In the genomic region with DNA sequence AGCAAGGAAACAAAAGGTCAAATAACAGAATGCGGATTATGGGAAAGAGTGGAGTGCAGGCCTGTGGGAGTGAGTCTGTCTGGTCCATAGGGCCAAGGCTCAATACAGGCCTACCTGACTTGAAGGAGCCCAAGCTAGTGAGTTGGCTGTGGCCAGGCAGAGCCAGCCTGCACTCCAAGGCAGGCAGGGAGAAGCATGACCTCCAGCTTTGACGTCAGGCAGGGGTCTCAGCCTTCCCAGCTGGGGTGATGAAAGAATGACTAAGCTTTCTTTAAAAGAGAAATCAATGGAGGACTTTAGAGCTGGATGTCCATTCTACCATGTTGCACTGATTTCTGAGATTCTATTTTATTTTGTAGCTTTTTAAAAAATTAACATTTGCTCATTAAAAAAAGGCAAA, we compare ENCODE assay signal across 16 cellular contexts.
DNase-seq lines count a peak whose midpoint lies in the region; ATAC-seq and TF ChIP-seq lines count a peak whose summit lies in the region.
"Had no signal": no experiment of that assay in that cellular context is flagged by ENCODE, and none has a peak within 500 bp of the region (broad histone marks: within the 10 kb centered on the region; RNA-seq: fewer than 3 reads in every experiment).

No MANE protein-coding gene starts in this region.

- no peak overlapping the region for H3K4me2 ChIP-seq in hepatocyte

- H3K27ac ChIP-seq in hepatocyte (peak overlapping the region; percentile 72), sigmoid colon (peak overlapping the region; percentile 31 to 74 (median 60))

- ATAC-seq in HG02588 (IDR thresholded peaks at IDR 0.05; ENCODE audit: unreplicated experiment), result no peak
- ATAC-seq: GM12878, Panc1, Right ventricle myocardium inferior had no signal

- WGBS in hepatocyte (ENCODE audit: low lambda C conversion rate, missing lambda C conversion rate), result 72% methylated on average over 2 of the region's 2 CpGs
- WGBS in sigmoid colon, 2 donors, result 86 to 93% methylated on average over 2 of the region's 2 CpGs

- H4K20me1 ChIP-seq in hepatocyte (ENCODE audit: insufficient read depth, poor library complexity, severe bottlenecking), result no peaks in the 10 kb centered on the region

- H3K36me3 ChIP-seq in hepatocyte (replicated peaks; ENCODE audit: insufficient read depth, low read depth) (no peaks in the 10 kb centered on the region), sigmoid colon (no peaks in the 10 kb centered on the region)

- no peak overlapping the region for H3K4me3 ChIP-seq in hepatocyte
- no peak overlapping the region for H3K4me3 ChIP-seq in sigmoid colon
- H3K4me3 ChIP-seq: GM12878 had no signal

- intact Hi-C loops in sigmoid colon (cut with DNase I), result no loop called here

- TF ChIP-seq CTCF in hepatocyte (IDR thresholded peaks at IDR 0.05; ENCODE audit: poor library complexity) (no peak), sigmoid colon (IDR thresholded peaks at IDR 0.05) (no peak)

- TF ChIP-seq POLR2A in sigmoid colon (IDR thresholded peaks at IDR 0.05), result no peak

- H3K9me2 ChIP-seq in hepatocyte (replicated peaks; ENCODE audit: insufficient read depth), result no peaks in the 10 kb centered on the region

- TF ChIP-seq EP300 in sigmoid colon (IDR thresholded peaks at IDR 0.05), result no peak

- no peak overlapping the region for H2AFZ ChIP-seq in hepatocyte

- H3K4me1 ChIP-seq in hepatocyte (ENCODE audit: insufficient read depth) (peaks cover 27% of the 10 kb centered on the region), sigmoid colon (peaks cover 0 to 68% (median 59%) of the 10 kb centered on the region in 4 donors)

- DNase-seq in Daoy (ENCODE audit: low read depth) (peak; percentile 8), amniotic epithelial cell (ENCODE audit: low read depth) (peak; percentile 46), hepatocyte (ENCODE audit: low spot score) (no peak), sigmoid colon (peak; percentile 69), ureter (ENCODE audit: low spot score) (no peak), NCI-H1694 treated with DMSO at 0.1 percent for 48 hours (lab: John Stamatoyannopoulos, UW) (no peak)
- no peak for DNase-seq in NK-92 treated with Interleukin-12 subunit alpha and Interleukin-12 subunit beta, amount 100 ng/mL, for 24 hours (lab: John Stamatoyannopoulos, UW)
- DNase-seq: H9, NCI-H1092 treated with DMSO at 0.1 percent for 48 hours, NCI-H187, NCI-H446 treated with DMSO at 0.1 percent for 48 hours, NCI-H774 had no signal

- H3K9me3 ChIP-seq in hepatocyte (ENCODE audit: low read depth) (no peaks in the 10 kb centered on the region), sigmoid colon (no peaks in the 10 kb centered on the region)

- H3K27me3 ChIP-seq in hepatocyte (no peaks in the 10 kb centered on the region), sigmoid colon (no peaks in the 10 kb centered on the region)

- no peaks in the 10 kb centered on the region for H3K79me2 ChIP-seq in hepatocyte

Comparison
In these comparisons a context has a peak if more than half of its experiments do, and no peak if none do; other contexts are left out.
1. DNase-seq: peak in Daoy (single experiment), amniotic epithelial cell (single experiment) and sigmoid colon (single experiment); none in hepatocyte (single experiment), ureter (single experiment), NK-92 treated with Interleukin-12 subunit alpha and Interleukin-12 subunit beta, amount 100 ng/mL, for 24 hours (single experiment) and NCI-H1694 treated with DMSO at 0.1 percent for 48 hours (single experiment).